1 cellular context compared by ENCODE assay signal in genomic region chr9:93172646-93173364, GRCh38.
TF ChIP-seq lines count a peak whose summit lies in the region.

No MANE protein-coding gene starts in this region.

TF ChIP-seq in HepG2, 621 proteins besides CTCF, POLR2A, EP300 and RAD21:
- TF ChIP-seq MNT (IDR thresholded peaks at IDR 0.05) (peak; percentile 29; the same call in 1 of the 2 replicates), RAD51 (IDR thresholded peaks at IDR 0.05; ENCODE audit: borderline replicate concordance) (no peak), FOXM1 (CRISPR knock-in tag; IDR thresholded peaks at IDR 0.05) (no peak), ZBTB33 (CRISPR knock-in tag; IDR thresholded peaks at IDR 0.05) (no peak), ZNF687 (CRISPR knock-in tag; IDR thresholded peaks at IDR 0.05) (0 out of 2 replicates have a peak, but pooled peaks have one; percentile 12), BCL6 (CRISPR knock-in tag; IDR thresholded peaks at IDR 0.05) (peak; percentile 41; the same call in 1 of the 2 replicates), HOMEZ (CRISPR knock-in tag; IDR thresholded peaks at IDR 0.05; ENCODE audit: low read depth) (no peak)
